20 cellular contexts compared by ENCODE assay signal in the genomic region with DNA sequence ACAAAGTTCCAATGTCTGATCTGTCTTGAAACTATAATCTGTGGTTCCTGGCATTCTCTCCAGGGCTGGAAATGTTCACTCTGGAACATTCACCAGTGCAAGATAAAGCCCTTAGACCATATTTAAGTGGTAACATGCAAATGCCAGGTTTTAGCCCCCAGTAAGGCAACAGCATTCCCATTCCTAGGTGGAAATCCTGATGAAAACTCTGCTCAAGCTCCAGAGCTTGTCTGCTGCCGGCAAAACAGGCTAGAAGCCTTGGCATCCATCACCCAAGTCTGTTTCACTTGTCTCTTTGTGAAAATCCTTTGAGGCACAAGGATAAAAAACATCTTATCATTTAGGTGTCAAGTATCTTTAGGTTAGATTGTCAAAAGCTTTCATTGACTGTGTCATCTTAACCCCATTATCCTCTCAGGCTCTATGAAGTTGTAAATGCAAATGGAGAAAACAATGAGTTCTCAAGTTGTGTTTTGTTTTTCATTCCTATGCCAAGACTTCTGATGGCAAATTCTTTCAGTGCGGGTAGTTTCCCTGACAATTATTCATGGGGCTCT.
DNase-seq lines count a peak whose midpoint lies in the region; ATAC-seq, FAIRE-seq and TF ChIP-seq lines count a peak whose summit lies in the region.
"Had no signal": no experiment of that assay in that cellular context is flagged by ENCODE, and none has a peak within 500 bp of the region (broad histone marks: within the 10 kb centered on the region; RNA-seq: fewer than 3 reads in every experiment).

No MANE protein-coding gene starts in this region.

- DNase-seq in cardiac muscle cell (ENCODE audit: low read depth in 1 of 2, low spot score in 1 of 2): no peak
- DNase-seq in cardiac septum (ENCODE audit: low spot score): no peak
- DNase-seq in H1 (ENCODE audit: low read depth in 1 of 2, low spot score in 2 of 2): no peak
- DNase-seq in Ammon's horn (ENCODE audit: low spot score): no peak
- no peak for DNase-seq in AG20443 (ENCODE audit: low spot score)
- DNase-seq: BE2C; Calu3; CD4-positive, alpha-beta T cell; COR-L47; DMS53; DMS79 treated with DMSO at 0.1 percent for 48 hours; GF-D8; GOT3; H7; HCEC 1CT had no signal

- no peak overlapping the region for H3K4me3 ChIP-seq in cardiac muscle cell
- no peak overlapping the region for H3K4me3 ChIP-seq in H1 (ENCODE audit: extremely low read depth in 1 of 4, insufficient read depth in 2 of 4, low read depth in 3 of 4, low read length in 4 of 4)
- H3K4me3 ChIP-seq in neural cell (ENCODE audit: low read length): peak overlapping the region; percentile 5
- H3K4me3 ChIP-seq: BLaER1 treated with 17β-estradiol and CSF1 and Interleukin-3, amounts not matched to agents 10 nM and 100 nM had no signal

- H2BK20ac ChIP-seq in H1 (ENCODE audit: low read length): no peak overlapping the region

- H4K5ac ChIP-seq in H1 (ENCODE audit: insufficient read length, low read depth, low read length): no peak overlapping the region

- TF ChIP-seq CTCF in cardiac muscle cell (IDR thresholded peaks at IDR 0.05; ENCODE audit: low read depth, low read length): no peak
- no peak for TF ChIP-seq CTCF in H1 (IDR thresholded peaks at IDR 0.05; ENCODE audit: control extremely low read depth in 1 of 3, insufficient read depth in 1 of 3, low read depth in 1 of 3, low read length in 3 of 3)
- TF ChIP-seq CTCF in neural cell (IDR thresholded peaks at IDR 0.05; ENCODE audit: poor library complexity, severe bottlenecking): no peak

- ATAC-seq in HG03432 (IDR thresholded peaks at IDR 0.05; ENCODE audit: unreplicated experiment): no peak

- CTCF ChIA-PET in H1 (lab: Charles Lee; ENCODE audit: partially characterized antibody): no interaction called here

- H4K91ac ChIP-seq in H1 (replicated peaks; ENCODE audit: insufficient read length, low read length): no peak overlapping the region

- TF ChIP-seq EP300 in H1 (IDR thresholded peaks at IDR 0.05; ENCODE audit: borderline replicate concordance in 1 of 2, low read depth in 2 of 2, low read length in 2 of 2) (no peak), neural cell (conservative IDR thresholded peaks at IDR 0.05; ENCODE audit: poor library complexity, severe bottlenecking) (peak; percentile 95)

- H3K4me1 ChIP-seq in cardiac muscle cell (ENCODE audit: low read depth) (peaks cover 5% of the 10 kb centered on the region), H1 (replicated peaks in 1 of 4; ENCODE audit: control insufficient read depth in 3 of 4, insufficient read depth in 4 of 4, low read length in 3 of 4) (peaks cover 0 to 5% (median 2%) of the 10 kb centered on the region in 4 experiments; a peak in 2 of 7 replicates)
- H3K4me1 ChIP-seq: BE2C; BLaER1 treated with 17β-estradiol and CSF1 and Interleukin-3, amounts not matched to agents 10 nM and 100 nM had no signal

- H3K27me3 ChIP-seq in cardiac muscle cell (no peaks in the 10 kb centered on the region), H1 (replicated peaks in 1 of 4; ENCODE audit: control insufficient read depth in 3 of 4, extremely low read depth in 1 of 4, insufficient read depth in 3 of 4, low read length in 3 of 4) (no peaks in the 10 kb centered on the region), neural cell (ENCODE audit: insufficient read depth, low read depth, low read length) (no peaks in the 10 kb centered on the region)
- H3K27me3 ChIP-seq: BE2C; BLaER1 treated with 17β-estradiol and CSF1 and Interleukin-3, amounts not matched to agents 10 nM and 100 nM had no signal

- no peak overlapping the region for H3K56ac ChIP-seq in H1 (replicated peaks; ENCODE audit: insufficient read length, low read depth, low read length)

- no peaks in the 10 kb centered on the region for H3K9me2 ChIP-seq in neural cell (ENCODE audit: insufficient read depth, low read length)

- no peaks in the 10 kb centered on the region for H3K79me1 ChIP-seq in H1 (ENCODE audit: low read depth, low read length)

- H3K36me3 ChIP-seq in cardiac muscle cell (no peaks in the 10 kb centered on the region), H1 (ENCODE audit: control insufficient read depth in 2 of 4, insufficient read depth in 4 of 4, low read length in 3 of 4) (no peaks in the 10 kb centered on the region), neural cell (ENCODE audit: insufficient read depth, low read length) (no peaks in the 10 kb centered on the region)
- H3K36me3 ChIP-seq: BE2C; BLaER1 treated with 17β-estradiol and CSF1 and Interleukin-3, amounts not matched to agents 10 nM and 100 nM had no signal

- H4K20me1 ChIP-seq in H1 (replicated peaks in 1 of 2; ENCODE audit: control insufficient read depth in 1 of 2, insufficient read depth in 2 of 2, low read length in 2 of 2) (no peaks in the 10 kb centered on the region), neural cell (ENCODE audit: insufficient read depth) (no peaks in the 10 kb centered on the region)
- H4K20me1 ChIP-seq: BLaER1 treated with 17β-estradiol and CSF1 and Interleukin-3, amounts not matched to agents 10 nM and 100 nM had no signal

- H2AFZ ChIP-seq in H1 (ENCODE audit: low read length) (no peak overlapping the region), neural cell (ENCODE audit: low read depth, low read length) (no peak overlapping the region)

- no peaks in the 10 kb centered on the region for H3F3A ChIP-seq in neural cell (ENCODE audit: insufficient read depth, low read length, poor library complexity, severe bottlenecking)

- TF ChIP-seq POLR2A in H1 (IDR thresholded peaks at IDR 0.05; ENCODE audit: control extremely low read depth in 1 of 2, low read depth in 2 of 2, low read length in 2 of 2): no peak

- H3K4ac ChIP-seq in H1 (replicated peaks; ENCODE audit: insufficient read length, low read depth, low read length): no peak overlapping the region

- H3K27ac ChIP-seq in cardiac muscle cell: peak overlapping the region; percentile 10
- H3K27ac ChIP-seq in H1 (ENCODE audit: low read depth, low read length): no peak overlapping the region
- H3K27ac ChIP-seq in neural cell (ENCODE audit: low read length): no peak overlapping the region
- H3K27ac ChIP-seq: BLaER1 treated with 17β-estradiol and CSF1 and Interleukin-3, amounts not matched to agents 10 nM and 100 nM had no signal

- no peaks in the 10 kb centered on the region for H3K79me2 ChIP-seq in H1 (ENCODE audit: control insufficient read depth in 1 of 2, insufficient read depth in 2 of 2, low read length in 2 of 2)
- H3K79me2 ChIP-seq in neural cell (replicated peaks; ENCODE audit: insufficient read depth, low read length): no peaks in the 10 kb centered on the region

- intact Hi-C loops in cardiac septum (cut with DNase I): no loop called here

- no peak for TF ChIP-seq RAD21 in H1 (IDR thresholded peaks at IDR 0.05 in 1 of 2, conservative IDR thresholded peaks at IDR 0.05 in 1 of 2; ENCODE audit: low read depth in 2 of 2, low read length in 2 of 2)
- peak; percentile 21 for TF ChIP-seq RAD21 in neural cell (conservative IDR thresholded peaks at IDR 0.05)

- H3K9me3 ChIP-seq in cardiac muscle cell (ENCODE audit: low read depth) (no peaks in the 10 kb centered on the region), H1 (ENCODE audit: insufficient read depth in 2 of 2, low read depth in 1 of 2, low read length in 1 of 2) (no peaks in the 10 kb centered on the region; a peak in 1 of 4 replicates), neural cell (ENCODE audit: low read length) (no peaks in the 10 kb centered on the region)
- H3K9me3 ChIP-seq: BE2C; BLaER1 treated with 17β-estradiol and CSF1 and Interleukin-3, amounts not matched to agents 10 nM and 100 nM had no signal

- no peak overlapping the region for H3K14ac ChIP-seq in H1 (ENCODE audit: insufficient read length)

- no peak overlapping the region for H2BK5ac ChIP-seq in H1 (ENCODE audit: low read depth, low read length)

- H3K9ac ChIP-seq in H1 (replicated peaks in 1 of 4; ENCODE audit: extremely low read depth in 1 of 4, low read depth in 3 of 4, low read length in 3 of 4) (no peak overlapping the region), neural cell (ENCODE audit: low read length) (no peak overlapping the region)
- H3K9ac ChIP-seq: BLaER1 treated with 17β-estradiol and CSF1 and Interleukin-3, amounts not matched to agents 10 nM and 100 nM had no signal

- no peaks in the 10 kb centered on the region; the same call in none of the 2 replicates for H3K23me2 ChIP-seq in H1 (ENCODE audit: low read depth, low read length)

- no peak overlapping the region for H2AK5ac ChIP-seq in H1 (ENCODE audit: low read depth, low read length)

- no peak overlapping the region for H2BK12ac ChIP-seq in H1 (ENCODE audit: low read depth, low read length)

- H3K4me2 ChIP-seq in H1 (ENCODE audit: insufficient read depth in 1 of 2, low read depth in 2 of 2, low read length in 2 of 2): peak overlapping the region; percentile 22 to 29; a peak in 1 of 4 replicates
- H3K4me2 ChIP-seq in neural cell (ENCODE audit: low read length): no peak overlapping the region
- H3K4me2 ChIP-seq: BLaER1 treated with 17β-estradiol and CSF1 and Interleukin-3, amounts not matched to agents 10 nM and 100 nM had no signal

- no peak overlapping the region for H3K18ac ChIP-seq in H1 (ENCODE audit: extremely low read depth, low read length)

- POLR2A ChIA-PET in H1 (lab: Charles Lee; ENCODE audit: partially characterized antibody): no interaction called here

- no peak overlapping the region for H4K8ac ChIP-seq in H1 (ENCODE audit: extremely low read depth, insufficient read depth, low read length)

- peak; percentile 73 for FAIRE-seq in H1 (lab: Jason Lieb, UNC)
- FAIRE-seq: GM12891, GM18507 had no signal

- no peak overlapping the region for H3K23ac ChIP-seq in H1 (ENCODE audit: insufficient read length)

- WGBS in H1 (ENCODE audit: extremely low coverage in 1 of 2, insufficient coverage in 1 of 2, insufficient read length in 1 of 2, insufficient replicate concordance in 2 of 2, low coverage in 1 of 2, low lambda C conversion rate in 2 of 2, missing lambda C conversion rate in 1 of 2), 2 experiments: 50% methylated on average over 2 of the region's 2 CpGs; no CpG with 5 or more reads in 1 of the 2 experiments

- no peak overlapping the region for H2BK120ac ChIP-seq in H1 (replicated peaks; ENCODE audit: low read depth, low read length)

- no peak overlapping the region for H2BK15ac ChIP-seq in H1 (ENCODE audit: low read length)

TF ChIP-seq in H1, 55 proteins besides CTCF, POLR2A, EP300 and RAD21 (continues in another document):
- TF ChIP-seq, protein P1, sequence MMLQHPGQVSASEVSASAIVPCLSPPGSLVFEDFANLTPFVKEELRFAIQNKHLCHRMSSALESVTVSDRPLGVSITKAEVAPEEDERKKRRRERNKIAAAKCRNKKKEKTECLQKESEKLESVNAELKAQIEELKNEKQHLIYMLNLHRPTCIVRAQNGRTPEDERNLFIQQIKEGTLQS (IDR thresholded peaks at IDR 0.05; ENCODE audit: insufficient read depth, low read depth, low read length): no peak
- no peak for TF ChIP-seq TEAD4 (IDR thresholded peaks at IDR 0.05; ENCODE audit: low read depth, low read length)
